8 cellular contexts compared by ENCODE assay signal in the genomic region with DNA sequence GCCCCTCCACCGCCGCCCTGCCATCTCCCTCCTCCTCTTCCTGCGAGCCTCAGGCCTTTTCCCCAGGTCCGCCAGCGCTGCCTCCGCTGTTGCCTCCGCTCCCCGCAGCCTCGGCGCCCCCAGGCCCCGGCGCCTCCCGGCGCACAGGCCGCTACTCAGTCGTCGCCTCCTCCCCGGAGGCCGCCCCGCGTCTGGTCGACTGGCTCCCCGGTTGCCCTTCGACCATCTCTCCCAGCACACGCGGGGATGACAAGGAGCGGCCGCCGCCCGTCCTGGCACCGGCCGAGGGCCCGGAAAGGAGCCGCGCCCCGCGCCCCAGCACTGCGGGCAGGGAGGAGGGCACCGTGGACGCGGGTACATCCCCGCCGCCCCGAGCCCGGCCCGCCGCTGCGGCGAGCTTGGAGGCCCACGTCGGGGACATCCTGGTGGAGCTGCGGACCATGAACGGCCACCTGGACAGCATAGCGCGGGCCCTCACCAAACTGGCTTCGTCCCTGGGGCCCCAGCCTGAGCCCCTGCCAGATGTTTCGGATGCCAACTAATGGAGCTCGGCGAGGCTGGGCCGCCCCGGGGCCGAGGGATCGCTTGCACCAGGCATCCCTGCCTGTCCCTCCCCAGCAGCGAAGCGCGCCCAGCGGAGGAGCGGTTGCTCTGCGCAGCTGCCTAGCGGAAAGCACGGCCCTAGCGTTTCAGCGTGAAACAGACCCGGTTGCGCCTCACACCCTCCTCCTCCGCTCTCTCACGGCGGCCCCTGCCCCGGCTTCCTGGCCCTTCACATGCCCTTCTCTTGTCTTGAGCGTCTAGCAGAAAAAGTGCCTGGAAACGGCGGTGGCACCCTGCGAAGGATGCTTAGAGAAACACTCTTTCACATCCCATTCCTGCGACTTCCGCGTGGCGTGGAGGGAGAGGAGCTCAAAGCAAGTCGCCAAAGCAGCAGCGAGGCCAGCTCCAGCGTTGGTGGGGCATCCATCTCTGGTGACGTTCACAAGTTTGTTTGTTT.
A peak's percentile ranks its signal among the peaks of the same experiment; 100 is the strongest.
DNase-seq lines count a peak whose midpoint lies in the region; ATAC-seq, FAIRE-seq and TF ChIP-seq lines count a peak whose summit lies in the region.

No MANE protein-coding gene starts in this region.

- H3K27me3 Mint-ChIP-seq in T-helper 2 cell treated with Interferon-gamma antibody and Interleukin-4, amounts not matched to agents 5 μg/mL and 100 μg/mL, for 36 hours (ENCODE audit: low read depth): peaks cover 2% of the 10 kb centered on the region
- peaks cover 67% of the 10 kb centered on the region for H3K27me3 Mint-ChIP-seq in brain

- H3K4me3 Mint-ChIP-seq in T-helper 2 cell treated with Interferon-gamma antibody and Interleukin-4, amounts not matched to agents 5 μg/mL and 100 μg/mL, for 36 hours: peak overlapping the region; percentile 71
- H3K4me3 Mint-ChIP-seq in brain: peak overlapping the region; percentile 63 to 82 (median 78)

- H3K36me3 ChIP-seq in right lobe of liver: no peaks in the 10 kb centered on the region

- no peaks in the 10 kb centered on the region for H3K9me3 ChIP-seq in right lobe of liver

- no peak overlapping the region for H3K27ac ChIP-seq in right lobe of liver

- ATAC-seq in right lobe of liver (peak in 3 of 4 donors; percentile 12 to 30 (median 20)), GM21786 (IDR thresholded peaks at IDR 0.05; ENCODE audit: unreplicated experiment) (no peak)

- intact Hi-C loops in right lobe of liver (cut with DNase I) (no loop called here), lower leg skin (cut with DNase I; ENCODE audit: low total_unique reads) (no loop called here)

- TF ChIP-seq POLR2A in right lobe of liver (IDR thresholded peaks at IDR 0.05) (no peak), lower leg skin (IDR thresholded peaks at IDR 0.05) (no peak)

- 13% methylated on average over 26 of the region's 91 CpGs for WGBS in right lobe of liver (ENCODE audit: insufficient coverage, low coverage, low lambda C conversion rate, missing lambda C conversion rate)
- 25 to 28% methylated on average over 59 to 61 of the region's 91 CpGs for WGBS in lower leg skin, 2 donors

- H3K4me3 ChIP-seq in right lobe of liver: no peak overlapping the region
- no peak overlapping the region for H3K4me3 ChIP-seq in lower leg skin (ENCODE audit: low read depth, poor library complexity, severe bottlenecking)

- TF ChIP-seq CTCF in brain (conservative IDR thresholded peaks at IDR 0.05) (peak in 1 of 2 experiments; percentile 36), right lobe of liver (IDR thresholded peaks at IDR 0.05) (no peak), lower leg skin (IDR thresholded peaks at IDR 0.05) (no peak)

- no peaks in the 10 kb centered on the region for H3K9me3 Mint-ChIP-seq in T-helper 2 cell treated with Interferon-gamma antibody and Interleukin-4, amounts not matched to agents 5 μg/mL and 100 μg/mL, for 36 hours
- H3K9me3 Mint-ChIP-seq in brain: peaks cover 0 to 20% (median 0%) of the 10 kb centered on the region in 5 experiments

- no peaks in the 10 kb centered on the region for H3K27me3 ChIP-seq in right lobe of liver

- peaks cover 0 to 7% (median 0%) of the 10 kb centered on the region in 4 donors for H3K4me1 ChIP-seq in right lobe of liver

- no peak for FAIRE-seq in urothelium cell line (lab: Jason Lieb, UNC)

- H3K36me3 Mint-ChIP-seq in T-helper 2 cell treated with Interferon-gamma antibody and Interleukin-4, amounts not matched to agents 5 μg/mL and 100 μg/mL, for 36 hours (ENCODE audit: low read depth): peaks cover 12% of the 10 kb centered on the region
- no peaks in the 10 kb centered on the region for H3K36me3 Mint-ChIP-seq in brain

- peak; percentile 41 for DNase-seq in T-helper 2 cell treated with Interferon-gamma antibody and Interleukin-4, amounts not matched to agents 5 μg/mL and 100 μg/mL, for 36 hours (ENCODE audit: low spot score)
- DNase-seq in right lobe of liver (peak in 1 of 3 donors; percentile 28), urothelium cell line (ENCODE audit: low spot score) (no peak), NCI-H1105 treated with DMSO at 0.1 percent for 48 hours (lab: John Stamatoyannopoulos, UW) (no peak), lower leg skin (ENCODE audit: low spot score in 2 of 2) (no peak)
- DNase-seq in stimulated activated CD4-positive, alpha-beta T cell treated with anti-CD3 and anti-CD28 coated beads, TNF-alpha, amount 100 ng/mL, for 24 hours (ENCODE audit: low read depth in 3 of 3): peak in 2 of 3 experiments; percentile 26 to 56

- peaks cover 78% of the 10 kb centered on the region for H3K4me1 Mint-ChIP-seq in T-helper 2 cell treated with Interferon-gamma antibody and Interleukin-4, amounts not matched to agents 5 μg/mL and 100 μg/mL, for 36 hours (ENCODE audit: low read depth)
- H3K4me1 Mint-ChIP-seq in brain: peaks cover 25% of the 10 kb centered on the region

- H3K27ac Mint-ChIP-seq in T-helper 2 cell treated with Interferon-gamma antibody and Interleukin-4, amounts not matched to agents 5 μg/mL and 100 μg/mL, for 36 hours: peak overlapping the region; percentile 73
- H3K27ac Mint-ChIP-seq in brain: peak overlapping the region in 1 of 5 experiments; percentile 46

Comparison
In these comparisons a context has a peak if more than half of its experiments do, and no peak if none do; other contexts are left out.
1. DNase-seq: peak in T-helper 2 cell treated with Interferon-gamma antibody and Interleukin-4, amounts not matched to agents 5 μg/mL and 100 μg/mL, for 36 hours (single experiment) and stimulated activated CD4-positive, alpha-beta T cell treated with anti-CD3 and anti-CD28 coated beads, TNF-alpha, amount 100 ng/mL, for 24 hours (2 of 3); none in urothelium cell line (single experiment), NCI-H1105 treated with DMSO at 0.1 percent for 48 hours (single experiment) and lower leg skin (0 of 2).